Comparison of ENCODE assay signal across 7 cellular contexts in the genomic region with DNA sequence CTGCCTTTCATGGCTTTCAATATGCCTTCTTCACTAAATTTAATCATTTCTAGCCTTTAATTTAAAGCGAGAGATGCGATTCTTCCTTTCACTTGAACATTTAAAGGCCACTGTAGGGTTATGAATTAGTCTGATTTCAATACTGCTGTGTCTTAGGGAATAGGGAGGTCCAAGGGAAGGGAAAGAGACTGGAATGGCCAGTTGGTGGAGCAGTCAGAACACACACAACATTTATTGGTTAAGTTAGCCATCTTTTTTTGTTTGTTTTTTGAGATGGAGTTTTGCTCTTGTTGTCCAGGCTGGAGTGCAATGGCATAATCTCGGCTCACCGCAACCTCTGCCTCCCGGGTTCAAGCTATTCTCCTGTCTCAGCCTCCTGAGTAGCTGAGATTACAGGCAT.
DNase-seq lines count a peak whose midpoint lies in the region; ATAC-seq and TF ChIP-seq lines count a peak whose summit lies in the region.
"Not testable (repeated sequence)": the region's sequence is repeated elsewhere in the genome, so short reads cannot be mapped to it uniquely, and the experiment has no call there.

No MANE protein-coding gene starts in this region.

- not testable (repeated sequence) for H3K4ac ChIP-seq in H9 (ENCODE audit: low read depth, low read length)

- not testable (repeated sequence) for H3K4me1 ChIP-seq in H9 (ENCODE audit: insufficient read depth, low read length); endodermal cell (ENCODE audit: control insufficient read depth, insufficient read depth, low read length); foreskin keratinocyte

- not testable (repeated sequence) for H3K56ac ChIP-seq in H9 (ENCODE audit: insufficient read length, low read depth, low read length)

- H3K36me3 Mint-ChIP-seq in H9 (ENCODE audit: insufficient read depth in 1 of 3, low read depth in 3 of 3); endodermal cell (ENCODE audit: low read depth): not testable (repeated sequence)

- not testable (repeated sequence) for H2BK20ac ChIP-seq in H9 (ENCODE audit: low read depth, low read length, poor library complexity, severe bottlenecking)

- CTCF ChIA-PET in BJ (lab: Yijun Ruan, JAX) = interaction anchor here (1.1 kb wide), 1 partner anchor 294 kb away, joined by 3 read pairs; no protein-coding TSS in a partner anchor

- H3K79me1 ChIP-seq in H9 (ENCODE audit: insufficient read depth, low read depth, low read length, poor library complexity, severe bottlenecking) = not testable (repeated sequence)

- TF ChIP-seq CTCF in BJ (IDR thresholded peaks at IDR 0.05; ENCODE audit: insufficient read depth, low read depth, low read length) = peak; percentile 30; the same call in 1 of the 2 replicates
- peak; percentile 33; the same call in 2 of the 3 replicates for TF ChIP-seq CTCF in H9 (conservative IDR thresholded peaks at IDR 0.05)
- TF ChIP-seq CTCF in astrocyte of the cerebellum (IDR thresholded peaks at IDR 0.05; ENCODE audit: low read depth, low read length, missing control alignments) = not testable (repeated sequence)
- TF ChIP-seq CTCF in endodermal cell (conservative IDR thresholded peaks at IDR 0.05) = peak; percentile 33
- TF ChIP-seq CTCF in foreskin keratinocyte (conservative IDR thresholded peaks at IDR 0.05) = peak; percentile 20

- no CpG with 5 or more reads among the region's 5 CpGs for WGBS in H9 (ENCODE audit: extremely low coverage, insufficient read length, low lambda C conversion rate)
- 98% methylated on average over 5 of the region's 5 CpGs; no CpG with 5 or more reads in 1 of the 2 experiments for WGBS in endodermal cell (ENCODE audit: insufficient coverage in 1 of 2, insufficient read length in 1 of 2), 2 experiments

- not testable (repeated sequence) for H2BK15ac ChIP-seq in H9 (ENCODE audit: low read depth, low read length)

- not testable (repeated sequence) for H2AFZ ChIP-seq in H9 (ENCODE audit: low read length)

- H3K27ac ChIP-seq in H9 (ENCODE audit: insufficient read length, low read depth, low read length); endodermal cell (ENCODE audit: low read depth, low read length); foreskin keratinocyte: not testable (repeated sequence)

- H4K91ac ChIP-seq in H9 (ENCODE audit: insufficient read length, low read depth, low read length) = not testable (repeated sequence)

- not testable (repeated sequence) for H3K4me2 ChIP-seq in H9 (ENCODE audit: insufficient read depth, insufficient read length, low read length)

- H3K36me3 ChIP-seq in BJ (ENCODE audit: control insufficient read depth, insufficient read depth, low read length); endodermal cell (ENCODE audit: control insufficient read depth, insufficient read depth, low read length): not testable (repeated sequence)

- in situ Hi-C loops in astrocyte of the cerebellum (cut with HindIII; ENCODE audit: low sequenced_read_pairs) = not testable (repeated sequence)

- H4K8ac ChIP-seq in H9 (replicated peaks; ENCODE audit: insufficient read length, low read depth, low read length) = not testable (repeated sequence)

- H2BK120ac ChIP-seq in H9 (ENCODE audit: low read depth, low read length, poor library complexity, severe bottlenecking) = not testable (repeated sequence)

- POLR2A ChIA-PET in BJ (lab: Charles Lee) = not testable (repeated sequence)

- not testable (repeated sequence) for H3K9me3 Mint-ChIP-seq in H9, endodermal cell

- not testable (repeated sequence) for DNase-seq in BJ (ENCODE audit: low read depth); H9; endodermal cell
- peak; percentile 6 for DNase-seq in OCI-M1 (lab: John Stamatoyannopoulos, UW)
- peak; percentile 1 for DNase-seq in astrocyte of the cerebellum (ENCODE audit: low read depth)
- DNase-seq in foreskin keratinocyte = peak in 1 of 2 donors; percentile 7
- peak; percentile 15 for DNase-seq in myocyte (ENCODE audit: low read depth)

- H2AK5ac ChIP-seq in H9 (ENCODE audit: insufficient read length, low read length) = not testable (repeated sequence)

- H3K4me3 Mint-ChIP-seq in H9, endodermal cell: not testable (repeated sequence)

- H3K4me1 Mint-ChIP-seq in H9, endodermal cell: not testable (repeated sequence)

- H3K18ac ChIP-seq in H9 (ENCODE audit: insufficient read length, low read depth, low read length) = not testable (repeated sequence)

- not testable (repeated sequence) for H3K23ac ChIP-seq in H9 (ENCODE audit: insufficient read length, low read depth, low read length)

- H3K27ac Mint-ChIP-seq in H9 = not testable (repeated sequence)
- peak overlapping the region; percentile 32 for H3K27ac Mint-ChIP-seq in endodermal cell

- not testable (repeated sequence) for H3K79me2 ChIP-seq in H9 (ENCODE audit: insufficient read depth, low read length)

- not testable (repeated sequence) for H3K27me3 Mint-ChIP-seq in H9 (ENCODE audit: low read depth); endodermal cell (ENCODE audit: insufficient read depth)

- not testable (repeated sequence) for H3T11ph ChIP-seq in H9 (ENCODE audit: low read length)

- not testable (repeated sequence) for H3K4me3 ChIP-seq in BJ (ENCODE audit: low read depth, low read length); astrocyte of the cerebellum (ENCODE audit: low read depth, low read length); endodermal cell (ENCODE audit: low read length)

- not testable (repeated sequence) for H3K14ac ChIP-seq in H9 (ENCODE audit: insufficient read depth, low read length)

- not testable (repeated sequence) for H2BK5ac ChIP-seq in H9 (ENCODE audit: insufficient read length, low read length)

- H3K27me3 ChIP-seq in BJ (ENCODE audit: control insufficient read depth, insufficient read depth, low read length); H9 (ENCODE audit: insufficient read depth, low read length); endodermal cell (ENCODE audit: control insufficient read depth, insufficient read depth, low read length, poor library complexity, severe bottlenecking); foreskin keratinocyte: not testable (repeated sequence)

- not testable (repeated sequence) for H4K5ac ChIP-seq in H9 (ENCODE audit: insufficient read length, low read depth, low read length)

- not testable (repeated sequence) for H3K23me2 ChIP-seq in H9 (ENCODE audit: insufficient read length, low read depth, low read length, poor library complexity, severe bottlenecking)

- not testable (repeated sequence) for H2BK12ac ChIP-seq in H9 (ENCODE audit: insufficient read length, low read depth, low read length)

- H3K9ac ChIP-seq in H9 (ENCODE audit: extremely low read depth, insufficient read length, low read length); endodermal cell (ENCODE audit: extremely low read depth, low read length, poor library complexity, severe bottlenecking): not testable (repeated sequence)

- not testable (repeated sequence) for ATAC-seq in foreskin keratinocyte

- H4K20me1 ChIP-seq in H9 (ENCODE audit: control insufficient read depth, insufficient read depth, insufficient read length) = not testable (repeated sequence)

- H3K9me3 ChIP-seq in H9 (ENCODE audit: control insufficient read depth, low read depth, low read length); endodermal cell (ENCODE audit: control insufficient read depth, low read length): not testable (repeated sequence)
